In the genomic region with DNA sequence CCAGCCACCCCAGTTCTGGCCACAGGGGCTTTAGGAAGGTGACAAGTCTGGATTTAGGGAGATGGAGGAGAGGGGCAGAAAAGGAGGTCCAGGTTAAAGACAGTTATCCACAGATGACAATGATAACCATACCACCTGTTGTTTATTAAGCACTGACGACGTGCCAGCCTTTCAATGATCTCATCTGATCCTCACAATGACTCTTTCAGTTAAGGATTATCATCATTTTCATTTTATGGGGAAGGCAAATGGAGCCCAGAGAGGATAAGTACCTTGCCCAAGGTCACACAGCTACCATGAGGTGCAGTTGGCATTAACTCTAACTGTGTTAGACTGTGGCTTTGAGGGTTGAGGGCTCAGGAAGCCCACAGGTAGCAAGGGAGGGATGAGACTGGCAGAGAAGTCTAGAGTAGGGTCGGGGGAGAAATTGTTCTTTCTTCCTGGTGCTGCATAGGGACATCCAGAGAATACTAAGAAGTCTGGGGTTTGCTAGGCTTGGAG, we compare ENCODE assay signal across 9 cellular contexts. TPM values are rescaled to one million over a fixed set of nuclear protein-coding genes. Genes with fewer than 3 reads are reported as not detected.
DNase-seq lines count a peak whose midpoint lies in the region; ATAC-seq and TF ChIP-seq lines count a peak whose summit lies in the region.
"Had no signal": no experiment of that assay in that cellular context is flagged by ENCODE, and none has a peak within 500 bp of the region (broad histone marks: within the 10 kb centered on the region; RNA-seq: fewer than 3 reads in every experiment).

No MANE protein-coding gene starts in this region.

- no peaks in the 10 kb centered on the region for H3K79me2 ChIP-seq in KMS-11 (ENCODE audit: insufficient read depth, low read depth)

- no peak for TF ChIP-seq CTCF in KMS-11 (conservative IDR thresholded peaks at IDR 0.05; ENCODE audit: low read depth, low read length)

- H3K4me2 ChIP-seq in BLaER1 (peak overlapping the region; percentile 94), KMS-11 (peak overlapping the region; percentile 5; the same call in 1 of the 2 replicates)

- peak overlapping the region in 8 of 10 donors; percentile 43 to 67 (median 56) for H3K4me3 Mint-ChIP-seq in naive thymus-derived CD8-positive, alpha-beta T cell

- DNase-seq in caudate nucleus (lab: John Stamatoyannopoulos, UW) = no peak
- no peak for DNase-seq in naive thymus-derived CD8-positive, alpha-beta T cell
- no peak for DNase-seq in NCI-H2107 (lab: John Stamatoyannopoulos, UW)
- DNase-seq in HK-2 (ENCODE audit: unreplicated experiment) = no peak
- DNase-seq: naive B cell had no signal

- peak overlapping the region; percentile 29 to 94 (median 88) for H3K27ac Mint-ChIP-seq in naive thymus-derived CD8-positive, alpha-beta T cell

- H4K20me1 ChIP-seq in BLaER1 (no peaks in the 10 kb centered on the region), KMS-11 (ENCODE audit: insufficient read depth) (no peaks in the 10 kb centered on the region)

- no peaks in the 10 kb centered on the region for H3K27me3 Mint-ChIP-seq in naive thymus-derived CD8-positive, alpha-beta T cell

- H3K9me3 Mint-ChIP-seq in naive thymus-derived CD8-positive, alpha-beta T cell = no peaks in the 10 kb centered on the region
- H3K9me3 Mint-ChIP-seq: naive B cell had no signal

- peaks cover 6% of the 10 kb centered on the region; the same call in 1 of the 2 replicates for H3K27me3 ChIP-seq in BLaER1
- H3K27me3 ChIP-seq in KMS-11 (ENCODE audit: insufficient read depth, low read depth) = no peaks in the 10 kb centered on the region

- H3K9me3 ChIP-seq in BLaER1 = no peaks in the 10 kb centered on the region

- H3K4me1 ChIP-seq in BLaER1 (peaks cover 54% of the 10 kb centered on the region), KMS-11 (ENCODE audit: low read depth, poor library complexity, severe bottlenecking) (peaks cover 14% of the 10 kb centered on the region)

- H3K4me3 ChIP-seq in BLaER1 = peak overlapping the region; percentile 52
- no peak overlapping the region for H3K4me3 ChIP-seq in KMS-11 (IDR thresholded peaks at IDR 0.05; ENCODE audit: insufficient read depth, low read depth, low read length)

- H3K27ac ChIP-seq in BLaER1 = peak overlapping the region; percentile 78
- no peak overlapping the region for H3K27ac ChIP-seq in KMS-11
- peak overlapping the region; percentile 49 for H3K27ac ChIP-seq in caudate nucleus (ENCODE audit: low read depth, low read length)

- no peaks in the 10 kb centered on the region for H3K36me3 Mint-ChIP-seq in naive thymus-derived CD8-positive, alpha-beta T cell
- H3K36me3 Mint-ChIP-seq: naive B cell had no signal

- H3K36me3 ChIP-seq in BLaER1 (no peaks in the 10 kb centered on the region), KMS-11 (ENCODE audit: insufficient read depth) (no peaks in the 10 kb centered on the region)

- ATAC-seq in naive thymus-derived CD8-positive, alpha-beta T cell = peak in 1 of 2 donors; percentile 27
- ATAC-seq in GM21723 (IDR thresholded peaks at IDR 0.05; ENCODE audit: unreplicated experiment) (no peak), GM19395 (IDR thresholded peaks at IDR 0.05; ENCODE audit: unreplicated experiment) (no peak)

- POLR2A ChIA-PET in naive thymus-derived CD8-positive, alpha-beta T cell (lab: Charles Lee) = interaction anchor here (0.6 to 2.6 kb wide), 6 partner anchors 23 to 279 kb away, joined by 3 to 14 read pairs (median 4); a partner anchor contains a TSS

- H3K4me1 Mint-ChIP-seq in naive thymus-derived CD8-positive, alpha-beta T cell = peaks cover 14 to 22% (median 19%) of the 10 kb centered on the region in 4 donors

- H2AFZ ChIP-seq in KMS-11 (ENCODE audit: low read depth) = peak overlapping the region; percentile 27; the same call in 1 of the 2 replicates

- H3K9ac ChIP-seq in BLaER1 (peak overlapping the region; percentile 67), KMS-11 (no peak overlapping the region)

RNA-seq across cellular contexts. Expression of a gene that starts 21.5 kb away (rescaled TPM):
- 100 to 1,000 TPM; 262 TPM for total RNA-seq in naive thymus-derived CD8-positive, alpha-beta T cell
- polyA plus RNA-seq in naive thymus-derived CD8-positive, alpha-beta T cell = 10 to 100 TPM; 24.3 to 38.9 (median 24.9) TPM
